11 cellular contexts compared by ENCODE assay signal in genomic region chr3:37945407-37945802, GRCh38. TPM values are rescaled to one million over a fixed set of nuclear protein-coding genes. Genes with fewer than 3 reads are reported as not detected.
DNase-seq lines count a peak whose midpoint lies in the region; ATAC-seq and TF ChIP-seq lines count a peak whose summit lies in the region.
"Had no signal": no experiment of that assay in that cellular context is flagged by ENCODE, and none has a peak within 500 bp of the region (broad histone marks: within the 10 kb centered on the region; RNA-seq: fewer than 3 reads in every experiment).

No MANE protein-coding gene starts in this region.

- no peak overlapping the region for H3K4me3 Mint-ChIP-seq in activated CD8-positive, alpha-beta T cell treated with anti-CD3 and anti-CD28 coated beads, Interleukin-2, amount 10 ng/mL, durations not matched to agents 7 days and 5 days
- H3K4me3 Mint-ChIP-seq: activated T-cell treated with anti-CD3 and anti-CD28 coated beads, Interleukin-2, amount 50 U/mL, for 4 hours had no signal

- no peaks in the 10 kb centered on the region for H3K4me1 Mint-ChIP-seq in activated CD8-positive, alpha-beta T cell treated with anti-CD3 and anti-CD28 coated beads, Interleukin-2, amount 10 ng/mL, durations not matched to agents 7 days and 5 days (ENCODE audit: low read depth)

- H3K36me3 ChIP-seq in lung (ENCODE audit: control insufficient read depth in 2 of 2, insufficient read depth in 2 of 2, low read length in 2 of 2) (no peaks in the 10 kb centered on the region), thoracic aorta (no peaks in the 10 kb centered on the region)
- H3K36me3 ChIP-seq: WERI-Rb-1 had no signal

- ATAC-seq in lung (ENCODE audit: insufficient read depth, low FRiP score) (no peak), thoracic aorta (ENCODE audit: insufficient number of reproducible peaks, low FRiP score, low read depth) (no peak), HG03196 (IDR thresholded peaks at IDR 0.05; ENCODE audit: unreplicated experiment) (no peak)
- ATAC-seq in activated CD8-positive, alpha-beta T cell treated with anti-CD3 and anti-CD28 coated beads, Interleukin-2, amount 10 ng/mL, durations not matched to agents 7 days and 5 days: no peak
- ATAC-seq: activated T-cell treated with anti-CD3 and anti-CD28 coated beads, Interleukin-2, amount 50 U/mL, for 4 hours had no signal

- DNase-seq in M059J (ENCODE audit: low read depth): peak; percentile 9
- DNase-seq in caudate nucleus (lab: John Stamatoyannopoulos, UW): no peak
- no peak for DNase-seq in lung (ENCODE audit: low spot score)
- no peak for DNase-seq in thoracic aorta (ENCODE audit: low spot score)
- no peak for DNase-seq in A172 (ENCODE audit: low spot score)
- no peak for DNase-seq in germinal center (ENCODE audit: low spot score)
- no peak for DNase-seq in activated CD8-positive, alpha-beta T cell treated with anti-CD3 and anti-CD28 coated beads, Interleukin-2, amount 10 ng/mL, durations not matched to agents 7 days and 5 days
- DNase-seq: activated T-cell treated with anti-CD3 and anti-CD28 coated beads, Interleukin-2, amount 50 U/mL, for 4 hours; NCI-H187; WERI-Rb-1 had no signal

- no peaks in the 10 kb centered on the region for H3K27me3 ChIP-seq in lung (ENCODE audit: control insufficient read depth, insufficient read depth)
- no peaks in the 10 kb centered on the region for H3K27me3 ChIP-seq in thoracic aorta (replicated peaks; ENCODE audit: insufficient read depth)

- H3K9me3 Mint-ChIP-seq in activated CD8-positive, alpha-beta T cell treated with anti-CD3 and anti-CD28 coated beads, Interleukin-2, amount 10 ng/mL, durations not matched to agents 7 days and 5 days (ENCODE audit: insufficient read depth): no peaks in the 10 kb centered on the region
- H3K9me3 Mint-ChIP-seq: activated T-cell treated with anti-CD3 and anti-CD28 coated beads, Interleukin-2, amount 50 U/mL, for 4 hours had no signal

- no peak overlapping the region for H3K4me3 ChIP-seq in lung
- no peak overlapping the region for H3K4me3 ChIP-seq in thoracic aorta

- H3K27me3 Mint-ChIP-seq in activated CD8-positive, alpha-beta T cell treated with anti-CD3 and anti-CD28 coated beads, Interleukin-2, amount 10 ng/mL, durations not matched to agents 7 days and 5 days (ENCODE audit: low read depth): no peaks in the 10 kb centered on the region

- H3K4me1 ChIP-seq in lung (ENCODE audit: control insufficient read depth in 2 of 2, insufficient read depth in 2 of 2, low read length in 2 of 2) (peaks cover 26 to 28% of the 10 kb centered on the region in 2 donors), thoracic aorta (ENCODE audit: control insufficient read depth in 1 of 2, low read depth in 2 of 2) (peaks cover 36 to 55% of the 10 kb centered on the region in 2 donors)

- H3K9me3 ChIP-seq in lung (ENCODE audit: control insufficient read depth in 2 of 2, insufficient read depth in 1 of 2, low read length in 1 of 2): no peaks in the 10 kb centered on the region
- no peaks in the 10 kb centered on the region for H3K9me3 ChIP-seq in thoracic aorta

- H3K36me3 Mint-ChIP-seq in activated CD8-positive, alpha-beta T cell treated with anti-CD3 and anti-CD28 coated beads, Interleukin-2, amount 10 ng/mL, durations not matched to agents 7 days and 5 days (ENCODE audit: low read depth): no peaks in the 10 kb centered on the region

- POLR2A ChIA-PET in activated CD8-positive, alpha-beta T cell treated with anti-CD3 and anti-CD28 coated beads, Interleukin-2, amount 10 ng/mL, durations not matched to agents 7 days and 5 days (lab: Charles Lee): no interaction called here

- no peak overlapping the region for H3K27ac Mint-ChIP-seq in activated CD8-positive, alpha-beta T cell treated with anti-CD3 and anti-CD28 coated beads, Interleukin-2, amount 10 ng/mL, durations not matched to agents 7 days and 5 days

- peak overlapping the region; percentile 64 for H3K27ac ChIP-seq in caudate nucleus (ENCODE audit: low read depth, low read length)
- peak overlapping the region; percentile 68 to 88 for H3K27ac ChIP-seq in lung (ENCODE audit: low read depth in 1 of 2, low read length in 1 of 2)
- peak overlapping the region; percentile 24 to 54 for H3K27ac ChIP-seq in thoracic aorta
- H3K27ac ChIP-seq: WERI-Rb-1 had no signal

- CTCF ChIA-PET in activated CD8-positive, alpha-beta T cell treated with anti-CD3 and anti-CD28 coated beads, Interleukin-2, amount 10 ng/mL, durations not matched to agents 7 days and 5 days (lab: Charles Lee): interaction anchor here (1.6 to 1.7 kb wide), 2 partner anchors 11 to 21 kb away, joined by 3 to 5 read pairs; no protein-coding TSS in a partner anchor

- WGBS in lung, 2 donors: 47 to 57% methylated on average over 4 of the region's 4 CpGs

- TF ChIP-seq CTCF in lung (IDR thresholded peaks at IDR 0.05; ENCODE audit: control extremely low read depth, extremely low read depth) (no peak), thoracic aorta (IDR thresholded peaks at IDR 0.05) (no peak)

RNA-seq across cellular contexts. Expression of gene VILL, which starts 45.2 kb away (rescaled TPM):
- 0.05 TPM in 1 of 2 replicates, not detected in the other for total RNA-seq in M059J (2014; rRNA removed; shearing (Covaris generic))
- total RNA-seq in lung: 10 to 100 TPM; 18.2 to 26.8 TPM
- 10 to 100 TPM; 10.2 to 32.3 TPM for polyA plus RNA-seq in lung
- total RNA-seq in thoracic aorta: 10 to 100 TPM; 11.5 to 13.7 TPM
- total RNA-seq in A172 (2014; rRNA removed; shearing (Covaris generic)): 0.07 and 1.7 TPM in 2 replicates
- total RNA-seq in activated CD8-positive, alpha-beta T cell treated with anti-CD3 and anti-CD28 coated beads, Interleukin-2, amount 10 ng/mL, durations not matched to agents 7 days and 5 days: 10 to 100 TPM; 14.6 to 15.1 TPM
